In genomic region chr5:40679071-40679997, GRCh38 we compare ENCODE assay signal across 8 cellular contexts. TPM values are rescaled to one million over a fixed set of nuclear protein-coding genes. Genes with fewer than 3 reads are reported as not detected.
DNase-seq lines count a peak whose midpoint lies in the region; ATAC-seq and TF ChIP-seq lines count a peak whose summit lies in the region.

Gene PTGER4, plus strand, starts transcription at chr5:40679915. Its CDS starts 1,079 bp downstream, at chr5:40680994.

- H2AFZ ChIP-seq in PC-9 = peak within 1 kb of the TSS; percentile 90

- no peak for TF ChIP-seq CTCF in PC-9 (conservative IDR thresholded peaks at IDR 0.05)

- POLR2A ChIA-PET in PC-9 (lab: Charles Lee; ENCODE audit: unreplicated experiment) = interaction anchor here (0.5 to 1.6 kb wide), 26 partner anchors 13 to 1982 kb away, joined by 3 to 29 read pairs (median 5); no protein-coding TSS in a partner anchor

- CTCF ChIA-PET in PC-9 (lab: Charles Lee) = interaction anchor here (0.6 to 1.1 kb wide), 6 partner anchors 10 to 966 kb away, joined by 3 to 5 read pairs (median 3); no protein-coding TSS in a partner anchor

- H3K9ac ChIP-seq in mucosa of stomach (ENCODE audit: low read length) = peak within 1 kb of the TSS; percentile 88

- peaks cover 54% of the 10 kb centered on the region for H3K4me1 ChIP-seq in PC-9 (replicated peaks; ENCODE audit: insufficient read depth)
- peaks cover 19% of the 10 kb centered on the region for H3K4me1 ChIP-seq in mucosa of stomach (ENCODE audit: control insufficient read depth, insufficient read depth, low read length)

- TF ChIP-seq POLR2A in erythroblast (IDR thresholded peaks at IDR 0.05; ENCODE audit: low read length) = no peak

- H3K4me2 ChIP-seq in PC-9 = peak within 1 kb of the TSS; percentile 99

- no peaks in the 10 kb centered on the region for H4K20me1 ChIP-seq in PC-9 (ENCODE audit: insufficient read depth)

- no TSS peak for BruUV-seq in PC-9 (replicated peaks; lab: Mats Ljungman, UMichigan)

- peak within 1 kb of the TSS; percentile 93 for H3K27ac ChIP-seq in PC-9

- H3F3A ChIP-seq in PC-9 (ENCODE audit: insufficient read depth, low read depth) = peaks cover 15% of the 10 kb centered on the region

- peaks cover 42% of the 10 kb centered on the region for H3K79me2 ChIP-seq in PC-9 (ENCODE audit: low read depth)

- H3K4me3 ChIP-seq in PC-9 (peak within 1 kb of the TSS; percentile 82), mucosa of stomach (ENCODE audit: low read length) (peak within 1 kb of the TSS; percentile 96)

- ATAC-seq in GM21360 (IDR thresholded peaks at IDR 0.05; ENCODE audit: unreplicated experiment) = peak; percentile 63

- intact Hi-C loops in PC-9 (cut with micrococcal nuclease; ENCODE audit: unreplicated experiment) = loop anchor here (1.0 to 5.0 kb wide), 11 partner anchors 37 to 922 kb away; partner anchors contain the start of gene RPL37

- H3K27me3 ChIP-seq in PC-9 (ENCODE audit: insufficient read depth, low read depth) (no peaks in the 10 kb centered on the region), mucosa of stomach (ENCODE audit: control insufficient read depth, insufficient read depth, low read length) (peaks cover 7% of the 10 kb centered on the region)

- peak; percentile 77 for DNase-seq in COLO668 (lab: John Stamatoyannopoulos, UW; ENCODE audit: unreplicated experiment)
- DNase-seq in HT-29 (ENCODE audit: low spot score) = peak; percentile 89
- DNase-seq in PC-9 = peak; percentile 97 to 100
- DNase-seq in activated T-cell treated with anti-CD3 and anti-CD28 coated beads for 48 hours (ENCODE audit: low read depth) = peak; percentile 93
- peak; percentile 64 to 73 for DNase-seq in erythroblast (lab: John Stamatoyannopoulos, UW)
- DNase-seq in stimulated activated CD8-positive, alpha-beta memory T cell treated with anti-CD3 and anti-CD28 coated beads, Interleukin-4, amount 100 ng/mL, for 48 hours = peak; percentile 93

- no peaks in the 10 kb centered on the region for H3K9me3 ChIP-seq in PC-9 (ENCODE audit: insufficient read depth, low read depth)
- no peaks in the 10 kb centered on the region for H3K9me3 ChIP-seq in mucosa of stomach (ENCODE audit: control insufficient read depth, low read length)

- H3K9me2 ChIP-seq in PC-9 (ENCODE audit: insufficient read depth) = no peaks in the 10 kb centered on the region

- H3K36me3 ChIP-seq in PC-9 (ENCODE audit: low read depth) = no peaks in the 10 kb centered on the region
- no peaks in the 10 kb centered on the region for H3K36me3 ChIP-seq in mucosa of stomach (ENCODE audit: control insufficient read depth, insufficient read depth, low read length)

RNA-seq across cellular contexts. Expression of gene PTGER4, which starts in this region (rescaled TPM):
- total RNA-seq in HT-29 (2014; rRNA removed; shearing (Covaris generic)) = 0.42 and 3.6 TPM in 2 replicates
- 15.7 and 22.4 TPM in 2 replicates for total RNA-seq in PC-9 (2021)

Comparison
In these comparisons a context has a peak if more than half of its experiments do, and no peak if none do; other contexts are left out.
1. Peak in every context shown above with its lines: DNase-seq, ATAC-seq, H3K4me3 ChIP-seq and H3K27ac ChIP-seq.